Comparison of ENCODE assay signal across 10 cellular contexts in the genomic region with DNA sequence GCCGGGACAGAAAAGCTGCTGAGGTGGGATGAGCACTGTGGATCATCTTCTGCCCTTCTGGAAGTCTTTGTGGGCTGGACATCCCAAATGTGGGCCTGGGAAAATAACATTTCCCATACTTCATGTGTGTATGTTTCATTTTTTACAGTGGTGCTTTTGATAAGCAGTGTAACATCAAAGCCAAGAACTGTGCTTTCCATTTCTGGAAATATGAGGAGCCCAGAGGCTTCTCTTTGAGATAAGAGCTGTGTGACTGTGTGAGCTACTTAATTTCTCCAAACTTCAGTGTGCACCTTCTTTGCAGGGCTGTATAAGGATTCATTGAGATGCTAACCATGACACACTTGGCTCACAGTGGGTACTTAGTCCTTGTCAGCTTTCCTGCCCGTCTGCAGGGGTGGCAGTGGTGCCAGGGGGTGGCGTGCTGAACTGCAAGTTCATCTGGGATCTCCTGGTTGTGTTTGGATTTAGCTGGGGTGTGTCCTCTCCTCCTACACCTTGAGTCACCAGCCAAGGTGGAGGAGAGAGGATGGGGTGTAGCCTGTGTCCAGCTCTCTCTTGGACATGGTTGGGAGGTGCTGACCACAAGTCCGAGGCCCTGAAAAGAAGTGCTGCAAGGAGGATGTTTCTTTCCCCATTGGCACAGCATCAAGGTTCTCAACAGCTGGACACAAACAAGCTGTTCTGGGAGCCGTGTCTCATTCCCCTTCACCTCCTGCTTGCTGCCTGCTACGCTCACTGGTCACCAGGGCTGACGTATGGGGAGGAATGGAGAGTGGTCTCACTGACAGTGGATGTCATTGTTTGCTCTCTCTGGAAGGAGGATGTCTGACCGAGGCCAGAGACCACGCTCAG.
DNase-seq lines count a peak whose midpoint lies in the region; ATAC-seq and TF ChIP-seq lines count a peak whose summit lies in the region.
"Had no signal": no experiment of that assay in that cellular context is flagged by ENCODE, and none has a peak within 500 bp of the region (broad histone marks: within the 10 kb centered on the region; RNA-seq: fewer than 3 reads in every experiment).

No MANE protein-coding gene starts in this region.

- H3K4me1 Mint-ChIP-seq in progenitor cell of endocrine pancreas (ENCODE audit: low read depth) = peaks cover 29% of the 10 kb centered on the region

- no peak for TF ChIP-seq POLR2A in heart left ventricle (IDR thresholded peaks at IDR 0.05)

- TF ChIP-seq CTCF in WERI-Rb-1 (IDR thresholded peaks at IDR 0.05; ENCODE audit: low read depth, low read length) (no peak), heart left ventricle (IDR thresholded peaks at IDR 0.05) (no peak), progenitor cell of endocrine pancreas (IDR thresholded peaks at IDR 0.05; ENCODE audit: unreplicated experiment) (no peak)

- intact Hi-C loops in heart left ventricle (cut with DNase I) = loop anchor here in 6 of 10 donors (5.0 to 10.0 kb wide), 4 partner anchors 136 to 399 kb away; partner anchors contain the start of gene TEAD1 (in 2 of the 6)

- ATAC-seq in heart left ventricle = peak in 3 of 4 donors; percentile 27 to 47 (median 39)
- no peak for ATAC-seq in GM18502 (IDR thresholded peaks at IDR 0.05; ENCODE audit: poor library complexity, unreplicated experiment)
- ATAC-seq in GM18858 (IDR thresholded peaks at IDR 0.05; ENCODE audit: unreplicated experiment) = no peak

- H3K27ac ChIP-seq in WERI-Rb-1 (peak overlapping the region; percentile 86), heart left ventricle (peak overlapping the region in 10 of 12 donors; percentile 4 to 76 (median 47)), substantia nigra (ENCODE audit: low read depth, low read length, poor library complexity, severe bottlenecking) (no peak overlapping the region)

- H3K36me3 ChIP-seq in WERI-Rb-1 (no peaks in the 10 kb centered on the region; the same call in 1 of the 2 replicates), heart left ventricle (no peaks in the 10 kb centered on the region)

- H3K9me3 Mint-ChIP-seq in progenitor cell of endocrine pancreas (ENCODE audit: low read depth) = no peaks in the 10 kb centered on the region

- H3K36me3 Mint-ChIP-seq in progenitor cell of endocrine pancreas (ENCODE audit: insufficient read depth) = no peaks in the 10 kb centered on the region

- H3K4me3 ChIP-seq in WERI-Rb-1 (ENCODE audit: low read depth, low read length) (no peak overlapping the region), heart left ventricle (no peak overlapping the region)

- H3K27ac Mint-ChIP-seq in progenitor cell of endocrine pancreas = peak overlapping the region; percentile 51

- peaks cover 3 to 67% (median 49%) of the 10 kb centered on the region in 12 donors for H3K4me1 ChIP-seq in heart left ventricle

- no peaks in the 10 kb centered on the region for H3K27me3 Mint-ChIP-seq in progenitor cell of endocrine pancreas

- 57 to 75% (median 58%) methylated on average over 9 of the region's 9 CpGs for WGBS in heart left ventricle, 4 donors

- H3K4me3 Mint-ChIP-seq in progenitor cell of endocrine pancreas (ENCODE audit: low read depth) = no peak overlapping the region

- H3K27me3 ChIP-seq in WERI-Rb-1 (ENCODE audit: insufficient read depth, low read depth, severe bottlenecking) = no peaks in the 10 kb centered on the region
- H3K27me3 ChIP-seq in heart left ventricle = no peaks in the 10 kb centered on the region

- H3K9me3 ChIP-seq in WERI-Rb-1 (ENCODE audit: severe bottlenecking) (no peaks in the 10 kb centered on the region), heart left ventricle (no peaks in the 10 kb centered on the region)

- DNase-seq in Daoy (ENCODE audit: low read depth) (peak; percentile 64), WERI-Rb-1 (no peak), heart left ventricle (peak in 3 of 5 donors; percentile 26 to 54 (median 53)), progenitor cell of endocrine pancreas (ENCODE audit: low spot score, unreplicated experiment) (no peak), substantia nigra (lab: John Stamatoyannopoulos, UW) (no peak), NCI-H1436 (lab: John Stamatoyannopoulos, UW) (no peak)
- DNase-seq: activated CD8-positive, alpha-beta memory T cell treated with anti-CD3 and anti-CD28 coated beads, Interleukin-2, amount 50 U/mL, for 4 hours; stimulated activated CD4-positive, alpha-beta T cell treated with anti-CD3 and anti-CD28 coated beads, Interleukin-12 subunit alpha, Interleukin-12 subunit beta, amount 100 ng/mL, for 4 hours had no signal

Comparison
In these comparisons a context has a peak if more than half of its experiments do, and no peak if none do; other contexts are left out.
1. DNase-seq: peak in Daoy (single experiment) and heart left ventricle (3 of 5); none in WERI-Rb-1 (single experiment), progenitor cell of endocrine pancreas (single experiment), substantia nigra (0 of 49) and NCI-H1436 (single experiment).
2. ATAC-seq: peak in heart left ventricle (3 of 4); none in GM18502 (single experiment) and GM18858 (single experiment).